Comparison of ENCODE assay signal across 2 cellular contexts in the genomic region with DNA sequence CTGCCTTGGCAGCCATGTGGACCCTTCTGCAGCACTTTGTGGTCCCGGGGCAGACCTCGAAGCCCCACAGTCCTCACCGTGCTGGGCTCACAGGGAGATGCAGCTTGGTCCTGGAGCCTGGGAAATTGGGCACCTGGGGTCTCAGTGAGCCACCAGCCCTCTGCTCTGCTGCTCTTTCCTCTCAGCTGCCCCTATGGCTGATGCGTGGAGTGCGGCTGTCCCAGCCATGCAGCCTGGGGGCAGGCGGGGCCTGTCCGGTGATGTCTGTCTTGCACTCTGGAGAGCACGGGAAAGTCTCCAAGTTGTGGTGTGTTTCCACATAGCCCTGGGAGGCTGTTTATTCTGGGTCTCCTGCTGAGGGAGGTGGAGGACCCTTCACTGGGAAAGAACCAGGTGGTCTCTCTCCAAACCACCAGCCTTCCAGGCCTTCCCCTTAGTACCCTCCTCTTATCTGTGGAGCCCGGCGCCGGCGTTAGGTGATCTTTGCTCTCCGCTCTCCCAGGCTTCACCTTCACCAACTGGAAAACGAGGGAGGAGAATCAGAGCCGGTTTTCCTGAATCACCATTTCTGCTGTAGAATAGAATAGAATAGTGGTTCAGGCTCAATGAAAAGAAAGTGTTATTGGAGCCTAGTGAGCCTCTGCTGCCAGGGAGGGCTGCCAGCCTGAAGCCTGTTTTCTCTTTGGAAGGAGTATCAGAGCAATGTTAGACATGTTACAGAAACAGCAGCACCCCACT.
TF ChIP-seq lines count a peak whose summit lies in the region.

No MANE protein-coding gene starts in this region.

TF ChIP-seq in A549, 52 proteins besides CTCF, POLR2A, EP300 and RAD21 (continued from another document):
- TF ChIP-seq CHD4 (IDR thresholded peaks at IDR 0.05; ENCODE audit: borderline replicate concordance) (no peak), CEBPB (IDR thresholded peaks at IDR 0.05) (no peak), MYC (IDR thresholded peaks at IDR 0.05; ENCODE audit: borderline replicate concordance, low read length) (no peak), E2F6 (IDR thresholded peaks at IDR 0.05; ENCODE audit: borderline replicate concordance, low read depth) (no peak), HES2 (IDR thresholded peaks at IDR 0.05) (no peak), ZNF302 (CRISPR knock-in tag; IDR thresholded peaks at IDR 0.05) (no peak), KDM5A (IDR thresholded peaks at IDR 0.05) (no peak), RARB (CRISPR knock-in tag; IDR thresholded peaks at IDR 0.05) (no peak), EHF (CRISPR knock-in tag; IDR thresholded peaks at IDR 0.05) (no peak)
- TF ChIP-seq, protein P1, sequence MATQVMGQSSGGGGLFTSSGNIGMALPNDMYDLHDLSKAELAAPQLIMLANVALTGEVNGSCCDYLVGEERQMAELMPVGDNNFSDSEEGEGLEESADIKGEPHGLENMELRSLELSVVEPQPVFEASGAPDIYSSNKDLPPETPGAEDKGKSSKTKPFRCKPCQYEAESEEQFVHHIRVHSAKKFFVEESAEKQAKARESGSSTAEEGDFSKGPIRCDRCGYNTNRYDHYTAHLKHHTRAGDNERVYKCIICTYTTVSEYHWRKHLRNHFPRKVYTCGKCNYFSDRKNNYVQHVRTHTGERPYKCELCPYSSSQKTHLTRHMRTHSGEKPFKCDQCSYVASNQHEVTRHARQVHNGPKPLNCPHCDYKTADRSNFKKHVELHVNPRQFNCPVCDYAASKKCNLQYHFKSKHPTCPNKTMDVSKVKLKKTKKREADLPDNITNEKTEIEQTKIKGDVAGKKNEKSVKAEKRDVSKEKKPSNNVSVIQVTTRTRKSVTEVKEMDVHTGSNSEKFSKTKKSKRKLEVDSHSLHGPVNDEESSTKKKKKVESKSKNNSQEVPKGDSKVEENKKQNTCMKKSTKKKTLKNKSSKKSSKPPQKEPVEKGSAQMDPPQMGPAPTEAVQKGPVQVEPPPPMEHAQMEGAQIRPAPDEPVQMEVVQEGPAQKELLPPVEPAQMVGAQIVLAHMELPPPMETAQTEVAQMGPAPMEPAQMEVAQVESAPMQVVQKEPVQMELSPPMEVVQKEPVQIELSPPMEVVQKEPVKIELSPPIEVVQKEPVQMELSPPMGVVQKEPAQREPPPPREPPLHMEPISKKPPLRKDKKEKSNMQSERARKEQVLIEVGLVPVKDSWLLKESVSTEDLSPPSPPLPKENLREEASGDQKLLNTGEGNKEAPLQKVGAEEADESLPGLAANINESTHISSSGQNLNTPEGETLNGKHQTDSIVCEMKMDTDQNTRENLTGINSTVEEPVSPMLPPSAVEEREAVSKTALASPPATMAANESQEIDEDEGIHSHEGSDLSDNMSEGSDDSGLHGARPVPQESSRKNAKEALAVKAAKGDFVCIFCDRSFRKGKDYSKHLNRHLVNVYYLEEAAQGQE (IDR thresholded peaks at IDR 0.05) = no peak

TF ChIP-seq in IMR-90, 13 proteins besides CTCF, POLR2A, EP300 and RAD21:
- TF ChIP-seq CHD1 (IDR thresholded peaks at IDR 0.05; ENCODE audit: low read depth, low read length) (no peak), RCOR1 (IDR thresholded peaks at IDR 0.05; ENCODE audit: insufficient replicate concordance, low read length) (no peak), CEBPB (IDR thresholded peaks at IDR 0.05; ENCODE audit: low read depth, low read length) (no peak), MAZ (IDR thresholded peaks at IDR 0.05; ENCODE audit: borderline replicate concordance, low read depth, low read length) (no peak), RFX5 (IDR thresholded peaks at IDR 0.05; ENCODE audit: low read depth, low read length) (no peak), BHLHE40 (IDR thresholded peaks at IDR 0.05; ENCODE audit: low read depth, low read length) (no peak), MXI1 (IDR thresholded peaks at IDR 0.05; ENCODE audit: borderline replicate concordance, low read depth, low read length) (no peak), NFE2L2 (IDR thresholded peaks at IDR 0.05; ENCODE audit: low read depth, low read length) (no peak), MAFK (IDR thresholded peaks at IDR 0.05; ENCODE audit: low read depth, low read length) (no peak), SMC3 (IDR thresholded peaks at IDR 0.05; ENCODE audit: low read depth, low read length) (no peak), USF2 (IDR thresholded peaks at IDR 0.05; ENCODE audit: low read depth, low read length) (no peak), FOS (IDR thresholded peaks at IDR 0.05; ENCODE audit: low read depth, low read length) (no peak)
- TF ChIP-seq, protein P2, sequence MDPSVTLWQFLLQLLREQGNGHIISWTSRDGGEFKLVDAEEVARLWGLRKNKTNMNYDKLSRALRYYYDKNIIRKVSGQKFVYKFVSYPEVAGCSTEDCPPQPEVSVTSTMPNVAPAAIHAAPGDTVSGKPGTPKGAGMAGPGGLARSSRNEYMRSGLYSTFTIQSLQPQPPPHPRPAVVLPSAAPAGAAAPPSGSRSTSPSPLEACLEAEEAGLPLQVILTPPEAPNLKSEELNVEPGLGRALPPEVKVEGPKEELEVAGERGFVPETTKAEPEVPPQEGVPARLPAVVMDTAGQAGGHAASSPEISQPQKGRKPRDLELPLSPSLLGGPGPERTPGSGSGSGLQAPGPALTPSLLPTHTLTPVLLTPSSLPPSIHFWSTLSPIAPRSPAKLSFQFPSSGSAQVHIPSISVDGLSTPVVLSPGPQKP (IDR thresholded peaks at IDR 0.05; ENCODE audit: borderline replicate concordance, low read depth, low read length) = no peak
